1 cellular context compared by ENCODE assay signal in the genomic region with DNA sequence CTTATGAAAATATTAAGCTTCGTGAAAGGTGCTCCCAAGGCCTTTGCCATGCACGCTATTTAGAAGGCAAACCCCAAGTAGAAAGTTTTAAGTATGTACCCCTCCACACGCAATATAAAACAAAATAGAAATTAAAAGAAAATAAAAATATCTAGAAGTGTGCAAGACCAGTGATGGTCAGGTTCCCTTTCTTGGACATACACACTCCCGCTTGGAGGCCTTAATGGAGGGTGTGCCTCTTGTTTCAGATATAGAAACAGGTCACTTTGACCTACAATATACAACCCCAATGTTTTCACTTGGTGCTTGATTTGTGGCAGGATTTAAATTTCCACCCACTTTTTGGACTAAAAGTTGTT.
TF ChIP-seq lines count a peak whose summit lies in the region.

No MANE protein-coding gene starts in this region.

TF ChIP-seq in HepG2, 621 proteins besides CTCF, POLR2A, EP300 and RAD21 (continued from another document):
- TF ChIP-seq, protein P1, sequence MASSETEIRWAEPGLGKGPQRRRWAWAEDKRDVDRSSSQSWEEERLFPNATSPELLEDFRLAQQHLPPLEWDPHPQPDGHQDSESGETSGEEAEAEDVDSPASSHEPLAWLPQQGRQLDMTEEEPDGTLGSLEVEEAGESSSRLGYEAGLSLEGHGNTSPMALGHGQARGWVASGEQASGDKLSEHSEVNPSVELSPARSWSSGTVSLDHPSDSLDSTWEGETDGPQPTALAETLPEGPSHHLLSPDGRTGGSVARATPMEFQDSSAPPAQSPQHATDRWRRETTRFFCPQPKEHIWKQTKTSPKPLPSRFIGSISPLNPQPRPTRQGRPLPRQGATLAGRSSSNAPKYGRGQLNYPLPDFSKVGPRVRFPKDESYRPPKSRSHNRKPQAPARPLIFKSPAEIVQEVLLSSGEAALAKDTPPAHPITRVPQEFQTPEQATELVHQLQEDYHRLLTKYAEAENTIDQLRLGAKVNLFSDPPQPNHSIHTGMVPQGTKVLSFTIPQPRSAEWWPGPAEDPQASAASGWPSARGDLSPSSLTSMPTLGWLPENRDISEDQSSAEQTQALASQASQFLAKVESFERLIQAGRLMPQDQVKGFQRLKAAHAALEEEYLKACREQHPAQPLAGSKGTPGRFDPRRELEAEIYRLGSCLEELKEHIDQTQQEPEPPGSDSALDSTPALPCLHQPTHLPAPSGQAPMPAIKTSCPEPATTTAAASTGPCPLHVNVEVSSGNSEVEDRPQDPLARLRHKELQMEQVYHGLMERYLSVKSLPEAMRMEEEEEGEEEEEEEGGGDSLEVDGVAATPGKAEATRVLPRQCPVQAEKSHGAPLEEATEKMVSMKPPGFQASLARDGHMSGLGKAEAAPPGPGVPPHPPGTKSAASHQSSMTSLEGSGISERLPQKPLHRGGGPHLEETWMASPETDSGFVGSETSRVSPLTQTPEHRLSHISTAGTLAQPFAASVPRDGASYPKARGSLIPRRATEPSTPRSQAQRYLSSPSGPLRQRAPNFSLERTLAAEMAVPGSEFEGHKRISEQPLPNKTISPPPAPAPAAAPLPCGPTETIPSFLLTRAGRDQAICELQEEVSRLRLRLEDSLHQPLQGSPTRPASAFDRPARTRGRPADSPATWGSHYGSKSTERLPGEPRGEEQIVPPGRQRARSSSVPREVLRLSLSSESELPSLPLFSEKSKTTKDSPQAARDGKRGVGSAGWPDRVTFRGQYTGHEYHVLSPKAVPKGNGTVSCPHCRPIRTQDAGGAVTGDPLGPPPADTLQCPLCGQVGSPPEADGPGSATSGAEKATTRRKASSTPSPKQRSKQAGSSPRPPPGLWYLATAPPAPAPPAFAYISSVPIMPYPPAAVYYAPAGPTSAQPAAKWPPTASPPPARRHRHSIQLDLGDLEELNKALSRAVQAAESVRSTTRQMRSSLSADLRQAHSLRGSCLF (CRISPR knock-in tag; IDR thresholded peaks at IDR 0.05; ENCODE audit: borderline replicate concordance) = no peak
- TF ChIP-seq ZNF672 (CRISPR knock-in tag; IDR thresholded peaks at IDR 0.05) (no peak), AGO2 (optimal IDR thresholded peaks at IDR 0.05; ENCODE audit: low read depth, low read length) (no peak), JARID2 (CRISPR knock-in tag; IDR thresholded peaks at IDR 0.05; ENCODE audit: insufficient replicate concordance) (no peak), ZNF781 (CRISPR knock-in tag; IDR thresholded peaks at IDR 0.05; ENCODE audit: borderline replicate concordance, not compliant biosample characterization) (no peak), ZMYM3 (CRISPR knock-in tag; IDR thresholded peaks at IDR 0.05) (no peak)
- TF ChIP-seq, protein P2, sequence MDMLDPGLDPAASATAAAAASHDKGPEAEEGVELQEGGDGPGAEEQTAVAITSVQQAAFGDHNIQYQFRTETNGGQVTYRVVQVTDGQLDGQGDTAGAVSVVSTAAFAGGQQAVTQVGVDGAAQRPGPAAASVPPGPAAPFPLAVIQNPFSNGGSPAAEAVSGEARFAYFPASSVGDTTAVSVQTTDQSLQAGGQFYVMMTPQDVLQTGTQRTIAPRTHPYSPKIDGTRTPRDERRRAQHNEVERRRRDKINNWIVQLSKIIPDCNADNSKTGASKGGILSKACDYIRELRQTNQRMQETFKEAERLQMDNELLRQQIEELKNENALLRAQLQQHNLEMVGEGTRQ (IDR thresholded peaks at IDR 0.05; ENCODE audit: low read depth, low read length) = no peak
- TF ChIP-seq, protein P2 (CRISPR knock-in tag; IDR thresholded peaks at IDR 0.05; ENCODE audit: borderline replicate concordance) = no peak
